In genomic region chr5:38257236-38258036, GRCh38 we compare ENCODE assay signal across 1 cellular context.
TF ChIP-seq lines count a peak whose summit lies in the region.

No MANE protein-coding gene starts in this region.

TF ChIP-seq in HepG2, 621 proteins besides CTCF, POLR2A, EP300 and RAD21:
- TF ChIP-seq, protein P1, sequence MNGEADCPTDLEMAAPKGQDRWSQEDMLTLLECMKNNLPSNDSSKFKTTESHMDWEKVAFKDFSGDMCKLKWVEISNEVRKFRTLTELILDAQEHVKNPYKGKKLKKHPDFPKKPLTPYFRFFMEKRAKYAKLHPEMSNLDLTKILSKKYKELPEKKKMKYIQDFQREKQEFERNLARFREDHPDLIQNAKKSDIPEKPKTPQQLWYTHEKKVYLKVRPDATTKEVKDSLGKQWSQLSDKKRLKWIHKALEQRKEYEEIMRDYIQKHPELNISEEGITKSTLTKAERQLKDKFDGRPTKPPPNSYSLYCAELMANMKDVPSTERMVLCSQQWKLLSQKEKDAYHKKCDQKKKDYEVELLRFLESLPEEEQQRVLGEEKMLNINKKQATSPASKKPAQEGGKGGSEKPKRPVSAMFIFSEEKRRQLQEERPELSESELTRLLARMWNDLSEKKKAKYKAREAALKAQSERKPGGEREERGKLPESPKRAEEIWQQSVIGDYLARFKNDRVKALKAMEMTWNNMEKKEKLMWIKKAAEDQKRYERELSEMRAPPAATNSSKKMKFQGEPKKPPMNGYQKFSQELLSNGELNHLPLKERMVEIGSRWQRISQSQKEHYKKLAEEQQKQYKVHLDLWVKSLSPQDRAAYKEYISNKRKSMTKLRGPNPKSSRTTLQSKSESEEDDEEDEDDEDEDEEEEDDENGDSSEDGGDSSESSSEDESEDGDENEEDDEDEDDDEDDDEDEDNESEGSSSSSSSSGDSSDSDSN (CRISPR knock-in tag; IDR thresholded peaks at IDR 0.05), result no peak; the same call in 1 of the 2 replicates
- TF ChIP-seq JARID2 (CRISPR knock-in tag; IDR thresholded peaks at IDR 0.05; ENCODE audit: insufficient replicate concordance) (no peak), TBX3 (IDR thresholded peaks at IDR 0.05; ENCODE audit: borderline replicate concordance) (no peak), ZBTB26 (CRISPR knock-in tag; IDR thresholded peaks at IDR 0.05; ENCODE audit: borderline replicate concordance) (no peak), ZNF761 (CRISPR knock-in tag; conservative IDR thresholded peaks at IDR 0.05) (no peak), ZNF30 (CRISPR knock-in tag; IDR thresholded peaks at IDR 0.05) (no peak), TEF (CRISPR knock-in tag; IDR thresholded peaks at IDR 0.05) (no peak), USF2 (IDR thresholded peaks at IDR 0.05; ENCODE audit: low read depth, low read length) (no peak), USF2 (CRISPR knock-in tag; IDR thresholded peaks at IDR 0.05; ENCODE audit: borderline replicate concordance) (no peak), IRX3 (CRISPR knock-in tag; IDR thresholded peaks at IDR 0.05; ENCODE audit: borderline replicate concordance, low read depth) (no peak), TCF12 (IDR thresholded peaks at IDR 0.05) (no peak), TCF12 (CRISPR knock-in tag; IDR thresholded peaks at IDR 0.05) (no peak), TOPORS (CRISPR knock-in tag; IDR thresholded peaks at IDR 0.05) (no peak), ZNF879 (CRISPR knock-in tag; IDR thresholded peaks at IDR 0.05) (no peak), POLR2AphosphoS2 (IDR thresholded peaks at IDR 0.05; ENCODE audit: low read depth, low read length) (no peak)
- TF ChIP-seq, protein P2, sequence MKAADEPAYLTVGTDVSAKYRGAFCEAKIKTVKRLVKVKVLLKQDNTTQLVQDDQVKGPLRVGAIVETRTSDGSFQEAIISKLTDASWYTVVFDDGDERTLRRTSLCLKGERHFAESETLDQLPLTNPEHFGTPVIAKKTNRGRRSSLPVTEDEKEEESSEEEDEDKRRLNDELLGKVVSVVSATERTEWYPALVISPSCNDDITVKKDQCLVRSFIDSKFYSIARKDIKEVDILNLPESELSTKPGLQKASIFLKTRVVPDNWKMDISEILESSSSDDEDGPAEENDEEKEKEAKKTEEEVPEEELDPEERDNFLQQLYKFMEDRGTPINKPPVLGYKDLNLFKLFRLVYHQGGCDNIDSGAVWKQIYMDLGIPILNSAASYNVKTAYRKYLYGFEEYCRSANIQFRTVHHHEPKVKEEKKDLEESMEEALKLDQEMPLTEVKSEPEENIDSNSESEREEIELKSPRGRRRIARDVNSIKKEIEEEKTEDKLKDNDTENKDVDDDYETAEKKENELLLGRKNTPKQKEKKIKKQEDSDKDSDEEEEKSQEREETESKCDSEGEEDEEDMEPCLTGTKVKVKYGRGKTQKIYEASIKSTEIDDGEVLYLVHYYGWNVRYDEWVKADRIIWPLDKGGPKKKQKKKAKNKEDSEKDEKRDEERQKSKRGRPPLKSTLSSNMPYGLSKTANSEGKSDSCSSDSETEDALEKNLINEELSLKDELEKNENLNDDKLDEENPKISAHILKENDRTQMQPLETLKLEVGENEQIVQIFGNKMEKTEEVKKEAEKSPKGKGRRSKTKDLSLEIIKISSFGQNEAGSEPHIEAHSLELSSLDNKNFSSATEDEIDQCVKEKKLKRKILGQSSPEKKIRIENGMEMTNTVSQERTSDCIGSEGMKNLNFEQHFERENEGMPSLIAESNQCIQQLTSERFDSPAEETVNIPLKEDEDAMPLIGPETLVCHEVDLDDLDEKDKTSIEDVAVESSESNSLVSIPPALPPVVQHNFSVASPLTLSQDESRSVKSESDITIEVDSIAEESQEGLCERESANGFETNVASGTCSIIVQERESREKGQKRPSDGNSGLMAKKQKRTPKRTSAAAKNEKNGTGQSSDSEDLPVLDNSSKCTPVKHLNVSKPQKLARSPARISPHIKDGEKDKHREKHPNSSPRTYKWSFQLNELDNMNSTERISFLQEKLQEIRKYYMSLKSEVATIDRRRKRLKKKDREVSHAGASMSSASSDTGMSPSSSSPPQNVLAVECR (CRISPR knock-in tag; IDR thresholded peaks at IDR 0.05; ENCODE audit: borderline replicate concordance), result no peak
- TF ChIP-seq, protein P3, sequence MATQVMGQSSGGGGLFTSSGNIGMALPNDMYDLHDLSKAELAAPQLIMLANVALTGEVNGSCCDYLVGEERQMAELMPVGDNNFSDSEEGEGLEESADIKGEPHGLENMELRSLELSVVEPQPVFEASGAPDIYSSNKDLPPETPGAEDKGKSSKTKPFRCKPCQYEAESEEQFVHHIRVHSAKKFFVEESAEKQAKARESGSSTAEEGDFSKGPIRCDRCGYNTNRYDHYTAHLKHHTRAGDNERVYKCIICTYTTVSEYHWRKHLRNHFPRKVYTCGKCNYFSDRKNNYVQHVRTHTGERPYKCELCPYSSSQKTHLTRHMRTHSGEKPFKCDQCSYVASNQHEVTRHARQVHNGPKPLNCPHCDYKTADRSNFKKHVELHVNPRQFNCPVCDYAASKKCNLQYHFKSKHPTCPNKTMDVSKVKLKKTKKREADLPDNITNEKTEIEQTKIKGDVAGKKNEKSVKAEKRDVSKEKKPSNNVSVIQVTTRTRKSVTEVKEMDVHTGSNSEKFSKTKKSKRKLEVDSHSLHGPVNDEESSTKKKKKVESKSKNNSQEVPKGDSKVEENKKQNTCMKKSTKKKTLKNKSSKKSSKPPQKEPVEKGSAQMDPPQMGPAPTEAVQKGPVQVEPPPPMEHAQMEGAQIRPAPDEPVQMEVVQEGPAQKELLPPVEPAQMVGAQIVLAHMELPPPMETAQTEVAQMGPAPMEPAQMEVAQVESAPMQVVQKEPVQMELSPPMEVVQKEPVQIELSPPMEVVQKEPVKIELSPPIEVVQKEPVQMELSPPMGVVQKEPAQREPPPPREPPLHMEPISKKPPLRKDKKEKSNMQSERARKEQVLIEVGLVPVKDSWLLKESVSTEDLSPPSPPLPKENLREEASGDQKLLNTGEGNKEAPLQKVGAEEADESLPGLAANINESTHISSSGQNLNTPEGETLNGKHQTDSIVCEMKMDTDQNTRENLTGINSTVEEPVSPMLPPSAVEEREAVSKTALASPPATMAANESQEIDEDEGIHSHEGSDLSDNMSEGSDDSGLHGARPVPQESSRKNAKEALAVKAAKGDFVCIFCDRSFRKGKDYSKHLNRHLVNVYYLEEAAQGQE (IDR thresholded peaks at IDR 0.05; ENCODE audit: borderline replicate concordance in 1 of 2, low read depth in 1 of 2, low read length in 2 of 2), result no peak
TF ChIP-seq in HepG2: peak in this region for 0.
